In the genomic region with DNA sequence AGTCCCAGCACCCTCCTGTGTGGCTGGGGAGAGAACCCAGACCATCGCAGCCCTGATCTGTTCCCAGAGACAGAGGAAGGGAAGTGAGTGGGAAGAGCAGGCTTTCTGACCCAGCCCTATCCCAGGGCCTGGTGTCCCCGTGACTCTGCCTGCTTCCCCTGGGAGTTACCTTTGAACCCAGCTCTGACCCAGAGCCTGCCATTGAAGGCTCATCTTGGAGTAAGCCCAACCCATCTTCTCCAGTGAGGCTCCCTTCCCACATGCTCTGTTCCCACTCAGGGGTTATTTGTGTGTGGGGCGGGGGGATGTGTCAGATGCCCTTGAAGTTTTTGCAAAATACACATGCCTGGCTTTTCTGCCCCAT, we compare ENCODE assay signal across 22 cellular contexts. TPM values are rescaled to one million over a fixed set of nuclear protein-coding genes. Genes with fewer than 3 reads are reported as not detected.
"Had no signal": no experiment of that assay in that cellular context is flagged by ENCODE, and none has a peak within 500 bp of the region (broad histone marks: within the 10 kb centered on the region; RNA-seq: fewer than 3 reads in every experiment).

No MANE protein-coding gene starts in this region.

- DNase-seq: activated CD4-positive, alpha-beta memory T cell treated with anti-CD3 and anti-CD28 coated beads for 36 hours; activated effector memory CD4-positive, alpha-beta T cell treated with anti-CD3 and anti-CD28 coated beads, Interleukin-2, amount 50 U/mL, for 16 hours; activated T-cell treated with anti-CD3 and anti-CD28 coated beads, Interleukin-2, amount 50 U/mL, for 4 hours; amniotic stem cell; brain microvascular endothelial cell; cerebellar nuclear complex; dermis blood vessel endothelial cell; effector memory CD8-positive, alpha-beta T cell; gastrocnemius medialis; heart right ventricle; left cardiac atrium; lower lobe of right lung; stimulated activated CD4-positive, alpha-beta T cell treated with anti-CD3 and anti-CD28 coated beads, Interleukin-1b, Interleukin-23, amount 100 ng/mL, for 48 hours; T-helper 1 cell had no signal

- H3K27ac ChIP-seq: brain microvascular endothelial cell, gastrocnemius medialis, heart right ventricle, lower lobe of right lung, thoracic aorta, VCaP had no signal

- H3K9me3 ChIP-seq: gastrocnemius medialis, heart right ventricle, lower lobe of right lung, thoracic aorta had no signal

- ATAC-seq: activated T-cell treated with anti-CD3 and anti-CD28 coated beads, Interleukin-2, amount 50 U/mL, for 4 hours; effector memory CD8-positive, alpha-beta T cell; sciatic nerve had no signal

- H3K36me3 ChIP-seq: brain microvascular endothelial cell, gastrocnemius medialis, heart right ventricle, lower lobe of right lung, thoracic aorta had no signal

- H3K4me3 ChIP-seq: gastrocnemius medialis, heart right ventricle, lower lobe of right lung, thoracic aorta had no signal

RNA-seq across cellular contexts. Expression of a gene that starts 6.0 kb away (rescaled TPM):
- total RNA-seq: left cardiac atrium, pulmonary artery endothelial cell, sciatic nerve had no signal

RNA-seq across cellular contexts. Expression of a gene that starts 46.0 kb away (rescaled TPM):
- total RNA-seq: activated CD4-positive, alpha-beta memory T cell treated with anti-CD3 and anti-CD28 coated beads for 36 hours; activated naive CD4-positive, alpha-beta T cell treated with anti-CD3 and anti-CD28 coated beads, Interleukin-2, amount 50 U/mL, for 72 hours; activated T-cell treated with anti-CD3 and anti-CD28 coated beads, Interleukin-2, amount 50 U/mL, for 4 hours; dermis blood vessel endothelial cell; gastrocnemius medialis; left cardiac atrium; lower lobe of right lung; mesothelial cell of epicardium; osteoblast; sciatic nerve; thoracic aorta; ureter had no signal
